Comparison of ENCODE assay signal across 33 cellular contexts in genomic region chr2:111166115-111166514, GRCh38.
"Had no signal": no experiment of that assay in that cellular context is flagged by ENCODE, and none has a peak within 500 bp of the region (broad histone marks: within the 10 kb centered on the region; RNA-seq: fewer than 3 reads in every experiment).

No MANE protein-coding gene starts in this region.

- ATAC-seq: activated CD8-positive, alpha-beta T cell treated with anti-CD3 and anti-CD28 coated beads for 36 hours; activated naive CD8-positive, alpha-beta T cell treated with anti-CD3 and anti-CD28 coated beads, Interleukin-2, amount 50 U/mL, for 24 hours; activated T-cell treated with anti-CD3 and anti-CD28 coated beads, Interleukin-2, amount 50 U/mL, for 4 hours had no signal

- H3K4me2 ChIP-seq: PC-9 had no signal

- H3K27me3 Mint-ChIP-seq: activated naive CD8-positive, alpha-beta T cell had no signal

- H3K9me3 Mint-ChIP-seq: activated CD4-positive, alpha-beta T cell treated with anti-CD3 and anti-CD28 coated beads, Interleukin-2, amount 10 ng/mL, durations not matched to agents 24 days and 14 days; activated CD8-positive, alpha-beta T cell treated with anti-CD3 and anti-CD28 coated beads for 36 hours; activated naive CD4-positive, alpha-beta T cell treated with anti-CD3 and anti-CD28 coated beads for 36 hours; activated naive CD8-positive, alpha-beta T cell treated with anti-CD3 and anti-CD28 coated beads, Interleukin-2, amount 50 U/mL, for 24 hours; activated T-cell treated with anti-CD3 and anti-CD28 coated beads, Interleukin-2, amount 50 U/mL, for 4 hours; activated T-helper 1 cell treated with anti-CD3 and anti-CD28 coated beads, Interleukin-12 subunit alpha, Interleukin-12 subunit beta, Interleukin-2, Interleukin-4 antibody, amounts not matched to agents 30 ng/mL and 10 ng/mL and 1 ng/mL, durations not matched to agents 14 hours and 24 hours and 36 hours; brain had no signal

- H3K36me3 ChIP-seq: MG63, WERI-Rb-1 had no signal

- H3K4me3 ChIP-seq: MG63, PC-9 had no signal

- DNase-seq: activated CD4-positive, alpha-beta T cell treated with anti-CD3 and anti-CD28 coated beads, Interleukin-2, amount 10 ng/mL, durations not matched to agents 24 days and 14 days; activated CD4-positive, alpha-beta T cell treated with anti-CD3 and anti-CD28 coated beads, Interleukin-2, amount 50 U/mL, for 4 hours; activated CD8-positive, alpha-beta T cell treated with anti-CD3 and anti-CD28 coated beads for 36 hours; activated gamma-delta T cell treated with Interleukin-2 at 50 U/mL for 16 hours; activated naive CD4-positive, alpha-beta T cell treated with anti-CD3 and anti-CD28 coated beads for 36 hours; activated naive CD8-positive, alpha-beta T cell treated with anti-CD3 and anti-CD28 coated beads, Interleukin-2, amount 50 U/mL, for 24 hours; activated T-cell treated with anti-CD3 and anti-CD28 coated beads for 4 hours; activated T-cell treated with anti-CD3 and anti-CD28 coated beads, Interleukin-2, amount 50 U/mL, for 4 hours; anterior cingulate cortex; caudate nucleus; cerebellar nuclear complex; Kasumi-1; KBM-7; MG63; NCI-H1048; NCI-H1105 treated with DMSO at 0.1 percent for 48 hours; NCI-H1436; NCI-H1694; NCI-H1930; NCI-H2081 treated with DMSO at 0.1 percent for 48 hours; NCI-H226; NCI-H446 treated with DMSO at 0.1 percent for 48 hours; NCI-H524 treated with DMSO at 0.1 percent for 48 hours; PC-9; Right ventricle myocardium superior; SW 1271; T-helper 1 cell; T-helper 2 cell; T1000; WERI-Rb-1 had no signal

- H3K27ac Mint-ChIP-seq: activated CD4-positive, alpha-beta T cell treated with anti-CD3 and anti-CD28 coated beads, Interleukin-2, amount 10 ng/mL, durations not matched to agents 24 days and 14 days; activated CD8-positive, alpha-beta T cell treated with anti-CD3 and anti-CD28 coated beads for 36 hours; activated naive CD4-positive, alpha-beta T cell treated with anti-CD3 and anti-CD28 coated beads for 36 hours; activated naive CD8-positive, alpha-beta T cell; activated naive CD8-positive, alpha-beta T cell treated with anti-CD3 and anti-CD28 coated beads, Interleukin-2, amount 50 U/mL, for 24 hours had no signal

- H3K4me3 Mint-ChIP-seq: activated CD4-positive, alpha-beta T cell treated with anti-CD3 and anti-CD28 coated beads, Interleukin-2, amount 10 ng/mL, durations not matched to agents 24 days and 14 days; activated CD8-positive, alpha-beta T cell treated with anti-CD3 and anti-CD28 coated beads for 36 hours; activated naive CD4-positive, alpha-beta T cell treated with anti-CD3 and anti-CD28 coated beads for 36 hours; activated naive CD8-positive, alpha-beta T cell; activated naive CD8-positive, alpha-beta T cell treated with anti-CD3 and anti-CD28 coated beads, Interleukin-2, amount 50 U/mL, for 24 hours; activated T-cell treated with anti-CD3 and anti-CD28 coated beads, Interleukin-2, amount 50 U/mL, for 4 hours; activated T-helper 1 cell treated with anti-CD3 and anti-CD28 coated beads, Interleukin-12 subunit alpha, Interleukin-12 subunit beta, Interleukin-2, Interleukin-4 antibody, amounts not matched to agents 30 ng/mL and 10 ng/mL and 1 ng/mL, durations not matched to agents 14 hours and 24 hours and 36 hours; brain had no signal

- H2AFZ ChIP-seq: PC-9 had no signal

- H3K9me3 ChIP-seq: MG63 had no signal

- H3K27me3 ChIP-seq: MG63 had no signal

- H3K27ac ChIP-seq: PC-9, WERI-Rb-1 had no signal
